1 cellular context compared by ENCODE assay signal in genomic region chr6:45415778-45416518, GRCh38.
TF ChIP-seq lines count a peak whose summit lies in the region.

No MANE protein-coding gene starts in this region.

TF ChIP-seq in A549, 52 proteins besides CTCF, POLR2A, EP300 and RAD21 (continued from another document):
- no peak for TF ChIP-seq REST (IDR thresholded peaks at IDR 0.05)
